In genomic region chr13:112606125-112607001, GRCh38 we compare ENCODE assay signal across 8 cellular contexts. TPM values are rescaled to one million over a fixed set of nuclear protein-coding genes. Genes with fewer than 3 reads are reported as not detected.
DNase-seq lines count a peak whose midpoint lies in the region; ATAC-seq and TF ChIP-seq lines count a peak whose summit lies in the region.

No MANE protein-coding gene starts in this region.

- TF ChIP-seq RAD21 in Ishikawa (IDR thresholded peaks at IDR 0.05; ENCODE audit: low read depth) = peak; percentile 92

- TF ChIP-seq EP300 in Ishikawa (IDR thresholded peaks at IDR 0.05; ENCODE audit: borderline replicate concordance) = no peak

- no peaks in the 10 kb centered on the region for H3K9me3 Mint-ChIP-seq in activated T-helper 17 cell treated with anti-CD3 and anti-CD28 coated beads, Interleukin-2, amount 50 U/mL, for 72 hours
- no peaks in the 10 kb centered on the region for H3K9me3 Mint-ChIP-seq in natural killer cell
- H3K9me3 Mint-ChIP-seq in stimulated activated naive B cell treated with anti-CD40 and anti-IgM and Interleukin-4, amounts not matched to agents 10 μg/mL and 1 μg/mL and 100 μg/mL, for 72 hours = no peaks in the 10 kb centered on the region

- no peaks in the 10 kb centered on the region for H3K4me1 Mint-ChIP-seq in activated T-helper 17 cell treated with anti-CD3 and anti-CD28 coated beads, Interleukin-2, amount 50 U/mL, for 72 hours
- H3K4me1 Mint-ChIP-seq in natural killer cell = peaks cover 8 to 9% of the 10 kb centered on the region in 2 donors
- peaks cover 0 to 3% of the 10 kb centered on the region in 2 donors for H3K4me1 Mint-ChIP-seq in stimulated activated naive B cell treated with anti-CD40 and anti-IgM and Interleukin-4, amounts not matched to agents 10 μg/mL and 1 μg/mL and 100 μg/mL, for 72 hours

- peak overlapping the region; percentile 69 for H3K4me3 ChIP-seq in fibroblast of mammary gland (ENCODE audit: control insufficient read depth, low read depth, low read length)

- H3K36me3 Mint-ChIP-seq in activated T-helper 17 cell treated with anti-CD3 and anti-CD28 coated beads, Interleukin-2, amount 50 U/mL, for 72 hours (ENCODE audit: low read depth) = no peaks in the 10 kb centered on the region
- H3K36me3 Mint-ChIP-seq in natural killer cell = no peaks in the 10 kb centered on the region
- H3K36me3 Mint-ChIP-seq in stimulated activated naive B cell treated with anti-CD40 and anti-IgM and Interleukin-4, amounts not matched to agents 10 μg/mL and 1 μg/mL and 100 μg/mL, for 72 hours = no peaks in the 10 kb centered on the region

- DNase-seq in DMS79 (lab: John Stamatoyannopoulos, UW) = peak; percentile 91
- peak; percentile 79 for DNase-seq in RPMI7951 (ENCODE audit: low read depth)
- peak; percentile 77 for DNase-seq in fibroblast of mammary gland (ENCODE audit: low read depth)
- DNase-seq in natural killer cell = peak; percentile 77
- peak; percentile 85 for DNase-seq in stimulated activated naive B cell treated with anti-CD40 and anti-IgM and Interleukin-4, amounts not matched to agents 10 μg/mL and 1 μg/mL and 100 μg/mL, for 72 hours

- H3K27ac Mint-ChIP-seq in activated T-helper 17 cell treated with anti-CD3 and anti-CD28 coated beads, Interleukin-2, amount 50 U/mL, for 72 hours = no peak overlapping the region
- peak overlapping the region in 1 of 2 donors; percentile 75 for H3K27ac Mint-ChIP-seq in natural killer cell
- H3K27ac Mint-ChIP-seq in stimulated activated naive B cell treated with anti-CD40 and anti-IgM and Interleukin-4, amounts not matched to agents 10 μg/mL and 1 μg/mL and 100 μg/mL, for 72 hours = no peak overlapping the region

- TF ChIP-seq CTCF in fibroblast of mammary gland (conservative IDR thresholded peaks at IDR 0.05; ENCODE audit: control insufficient read depth, insufficient read depth, low read depth, low read length) (peak; percentile 65), natural killer cell (IDR thresholded peaks at IDR 0.05) (peak; percentile 99)

- H3K27me3 Mint-ChIP-seq in activated T-helper 17 cell treated with anti-CD3 and anti-CD28 coated beads, Interleukin-2, amount 50 U/mL, for 72 hours = peaks cover 32% of the 10 kb centered on the region
- peaks cover 19 to 32% of the 10 kb centered on the region in 2 donors for H3K27me3 Mint-ChIP-seq in natural killer cell (ENCODE audit: low read depth in 2 of 2)
- peaks cover 20 to 27% of the 10 kb centered on the region in 2 donors for H3K27me3 Mint-ChIP-seq in stimulated activated naive B cell treated with anti-CD40 and anti-IgM and Interleukin-4, amounts not matched to agents 10 μg/mL and 1 μg/mL and 100 μg/mL, for 72 hours

- peak; percentile 100 for ATAC-seq in GM21619 (IDR thresholded peaks at IDR 0.05; ENCODE audit: unreplicated experiment)
- ATAC-seq in activated T-helper 17 cell treated with anti-CD3 and anti-CD28 coated beads, Interleukin-2, amount 50 U/mL, for 72 hours (replicated peaks) = peak; percentile 100
- ATAC-seq in natural killer cell = peak; percentile 100
- ATAC-seq in stimulated activated naive B cell treated with anti-CD40 and anti-IgM and Interleukin-4, amounts not matched to agents 10 μg/mL and 1 μg/mL and 100 μg/mL, for 72 hours (replicated peaks) = peak; percentile 100

- peak overlapping the region; percentile 81 for H3K4me3 Mint-ChIP-seq in activated T-helper 17 cell treated with anti-CD3 and anti-CD28 coated beads, Interleukin-2, amount 50 U/mL, for 72 hours
- peak overlapping the region; percentile 83 for H3K4me3 Mint-ChIP-seq in natural killer cell
- H3K4me3 Mint-ChIP-seq in stimulated activated naive B cell treated with anti-CD40 and anti-IgM and Interleukin-4, amounts not matched to agents 10 μg/mL and 1 μg/mL and 100 μg/mL, for 72 hours = peak overlapping the region; percentile 79 to 85

- intact Hi-C loops in natural killer cell (cut with micrococcal nuclease) = no loop called here

TF ChIP-seq in Ishikawa, 13 proteins besides CTCF, POLR2A, EP300 and RAD21:
- TF ChIP-seq NFIC (IDR thresholded peaks at IDR 0.05) (no peak), YY1 (IDR thresholded peaks at IDR 0.05; ENCODE audit: low read depth) (no peak), EGR1 (IDR thresholded peaks at IDR 0.05) (peak; percentile 13; the same call in 1 of the 2 replicates), ZBTB7A (IDR thresholded peaks at IDR 0.05; ENCODE audit: low read depth) (no peak), TAF1 (IDR thresholded peaks at IDR 0.05; ENCODE audit: low read depth) (no peak), CREB1 (IDR thresholded peaks at IDR 0.05; ENCODE audit: low read depth) (no peak), REST (IDR thresholded peaks at IDR 0.05; ENCODE audit: low read depth) (no peak), USF1 (IDR thresholded peaks at IDR 0.05) (no peak), TEAD4 (IDR thresholded peaks at IDR 0.05) (no peak)

RNA-seq across cellular contexts. Expression of gene TUBGCP3, which starts 18.4 kb away (rescaled TPM):
- total RNA-seq in RPMI7951 (2014; rRNA removed; shearing (Covaris generic)) = 14.0 and 17.3 TPM in 2 replicates
- total RNA-seq in activated T-helper 17 cell treated with anti-CD3 and anti-CD28 coated beads, Interleukin-2, amount 50 U/mL, for 72 hours = 10 to 100 TPM; 31.3 to 46.4 TPM
- 10 to 100 TPM; 43.0 to 57.9 (median 53.6) TPM for total RNA-seq in natural killer cell

Comparison
In these comparisons a context has a peak if more than half of its experiments do, and no peak if none do; other contexts are left out.
1. Peak in every context shown above with its lines: DNase-seq, ATAC-seq and H3K4me3 ChIP-seq.